1 cellular context compared by ENCODE assay signal in genomic region chr2:135876066-135876711, GRCh38.
TF ChIP-seq lines count a peak whose summit lies in the region.

TSS of gene MCM6 (minus strand) at chr2:135876443. CDS start at chr2:135876365, 78 bp downstream.

TF ChIP-seq in HepG2, 621 proteins besides CTCF, POLR2A, EP300 and RAD21 (continued from another document and continues in another):
- TF ChIP-seq THRA (CRISPR knock-in tag; IDR thresholded peaks at IDR 0.05; ENCODE audit: borderline replicate concordance) (no peak), ZNF224 (CRISPR knock-in tag; IDR thresholded peaks at IDR 0.05) (0 out of 2 replicates have a peak, but pooled peaks have one; percentile 56), FOXK2 (IDR thresholded peaks at IDR 0.05) (no peak), ZSCAN12 (CRISPR knock-in tag; IDR thresholded peaks at IDR 0.05) (0 out of 2 replicates have a peak, but pooled peaks have one; percentile 62), RERE (CRISPR knock-in tag; IDR thresholded peaks at IDR 0.05; ENCODE audit: low read depth) (no peak), ELF1 (CRISPR knock-in tag; IDR thresholded peaks at IDR 0.05) (peak; percentile 69), AGO2 (optimal IDR thresholded peaks at IDR 0.05; ENCODE audit: low read depth, low read length) (peak; percentile 52), ZSCAN30 (CRISPR knock-in tag; IDR thresholded peaks at IDR 0.05) (no peak), CEBPB (IDR thresholded peaks at IDR 0.05; ENCODE audit: borderline replicate concordance, low read depth, low read length) (no peak), ZNF17 (CRISPR knock-in tag; IDR thresholded peaks at IDR 0.05) (no peak), BRF2 (CRISPR knock-in tag; IDR thresholded peaks at IDR 0.05) (peak; percentile 83), ZNF382 (CRISPR knock-in tag; IDR thresholded peaks at IDR 0.05; ENCODE audit: borderline replicate concordance) (no peak), FOXA1 (IDR thresholded peaks at IDR 0.05) (no peak), FOXA1 (CRISPR knock-in tag; IDR thresholded peaks at IDR 0.05) (peak; percentile 60), ZSCAN29 (CRISPR knock-in tag; conservative IDR thresholded peaks at IDR 0.05) (no peak), KDM5B (CRISPR knock-in tag; IDR thresholded peaks at IDR 0.05; ENCODE audit: borderline replicate concordance) (peak; percentile 89), TCF7 (IDR thresholded peaks at IDR 0.05; ENCODE audit: low read depth) (no peak), PLRG1 (conservative IDR thresholded peaks at IDR 0.05) (no peak), TFDP1 (CRISPR knock-in tag; IDR thresholded peaks at IDR 0.05; ENCODE audit: borderline replicate concordance) (peak; percentile 92), E2F5 (CRISPR knock-in tag; conservative IDR thresholded peaks at IDR 0.05) (peak; percentile 90), ZBTB2 (CRISPR knock-in tag; IDR thresholded peaks at IDR 0.05; ENCODE audit: low read depth) (peak; percentile 49; the same call in 1 of the 2 replicates), RNF219 (CRISPR knock-in tag; IDR thresholded peaks at IDR 0.05) (no peak), RFX5 (IDR thresholded peaks at IDR 0.05; ENCODE audit: low read depth, low read length) (no peak), ZNF749 (CRISPR knock-in tag; IDR thresholded peaks at IDR 0.05; ENCODE audit: borderline replicate concordance) (peak; percentile 82; the same call in 1 of the 2 replicates), PHF21A (CRISPR knock-in tag; IDR thresholded peaks at IDR 0.05) (no peak), ZNF496 (CRISPR knock-in tag; IDR thresholded peaks at IDR 0.05; ENCODE audit: insufficient replicate concordance) (no peak), NONO (IDR thresholded peaks at IDR 0.05) (no peak), NONO (CRISPR knock-in tag; conservative IDR thresholded peaks at IDR 0.05) (peak; percentile 52; the same call in 1 of the 2 replicates), SMC3 (IDR thresholded peaks at IDR 0.05; ENCODE audit: low read length) (no peak), ZNF616 (CRISPR knock-in tag; IDR thresholded peaks at IDR 0.05; ENCODE audit: low read depth) (no peak), GRHL1 (CRISPR knock-in tag; conservative IDR thresholded peaks at IDR 0.05) (no peak), ZNF558 (CRISPR knock-in tag; IDR thresholded peaks at IDR 0.05; ENCODE audit: borderline replicate concordance) (no peak), POGZ (CRISPR knock-in tag; IDR thresholded peaks at IDR 0.05) (0 out of 2 replicates have a peak, but pooled peaks have one; percentile 57), HOXA5 (CRISPR knock-in tag; IDR thresholded peaks at IDR 0.05) (0 out of 2 replicates have a peak, but pooled peaks have one; percentile 56), PHF5A (CRISPR knock-in tag; IDR thresholded peaks at IDR 0.05; ENCODE audit: low read depth, unreplicated experiment) (no peak), IKZF5 (CRISPR knock-in tag; IDR thresholded peaks at IDR 0.05) (no peak), JUND (CRISPR knock-in tag; IDR thresholded peaks at IDR 0.05) (no peak), TFDP2 (CRISPR knock-in tag; IDR thresholded peaks at IDR 0.05) (peak; percentile 98), UBTF (CRISPR knock-in tag; IDR thresholded peaks at IDR 0.05) (no peak), RORA (CRISPR knock-in tag; IDR thresholded peaks at IDR 0.05) (no peak)
